1 cellular context compared by ENCODE assay signal in the genomic region with DNA sequence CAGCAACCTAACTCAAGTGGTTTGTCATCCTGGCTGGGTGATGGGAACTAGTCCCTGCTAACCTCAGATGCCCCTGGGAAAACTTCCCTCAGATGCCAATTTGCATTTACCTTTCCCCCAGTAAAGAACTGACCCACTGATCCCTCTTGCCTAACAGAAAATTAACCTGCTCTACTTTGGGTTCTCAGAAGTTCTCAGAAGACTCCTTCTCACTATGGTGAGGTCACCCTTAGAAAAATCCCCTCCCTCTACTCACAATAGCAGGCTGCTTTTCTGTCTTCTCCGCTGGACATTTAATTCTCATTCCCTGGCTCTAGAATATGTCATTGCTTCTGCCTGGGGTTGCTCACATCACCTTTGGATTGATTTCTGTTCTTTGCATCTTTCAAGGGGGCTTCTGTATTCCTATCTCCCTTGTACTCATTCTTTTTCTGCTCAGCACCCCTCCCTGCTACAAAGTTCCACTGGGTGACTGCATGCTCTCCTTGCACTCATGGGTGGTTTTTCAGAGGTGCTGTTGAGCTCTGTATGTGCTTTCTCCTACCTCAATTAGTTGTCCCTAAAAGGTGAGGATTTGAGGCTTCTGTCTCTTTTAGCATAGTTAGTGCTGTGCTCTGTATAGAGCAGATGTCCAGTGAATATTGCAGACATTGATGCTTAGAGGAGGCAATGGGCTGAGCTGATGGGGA.
TF ChIP-seq lines count a peak whose summit lies in the region.

No MANE protein-coding gene starts in this region.

TF ChIP-seq in GM12878, 131 proteins besides CTCF, POLR2A, EP300 and RAD21 (continued from another document and continues in another):
- TF ChIP-seq CEBPB (IDR thresholded peaks at IDR 0.05; ENCODE audit: borderline replicate concordance in 1 of 2, low read depth in 2 of 2, low read length in 2 of 2): no peak
- peak; percentile 62 for TF ChIP-seq ZBED1 (IDR thresholded peaks at IDR 0.05; ENCODE audit: borderline replicate concordance)
- TF ChIP-seq ASH2L (IDR thresholded peaks at IDR 0.05; ENCODE audit: borderline replicate concordance, low read depth): no peak
- TF ChIP-seq POLR2AphosphoS5 (IDR thresholded peaks at IDR 0.05; ENCODE audit: low read length): peak; percentile 52
- TF ChIP-seq GATAD2B (conservative IDR thresholded peaks at IDR 0.05; ENCODE audit: low read depth): peak; percentile 79
- TF ChIP-seq SIN3A (IDR thresholded peaks at IDR 0.05; ENCODE audit: low read depth, low read length): no peak
- TF ChIP-seq, protein P1, sequence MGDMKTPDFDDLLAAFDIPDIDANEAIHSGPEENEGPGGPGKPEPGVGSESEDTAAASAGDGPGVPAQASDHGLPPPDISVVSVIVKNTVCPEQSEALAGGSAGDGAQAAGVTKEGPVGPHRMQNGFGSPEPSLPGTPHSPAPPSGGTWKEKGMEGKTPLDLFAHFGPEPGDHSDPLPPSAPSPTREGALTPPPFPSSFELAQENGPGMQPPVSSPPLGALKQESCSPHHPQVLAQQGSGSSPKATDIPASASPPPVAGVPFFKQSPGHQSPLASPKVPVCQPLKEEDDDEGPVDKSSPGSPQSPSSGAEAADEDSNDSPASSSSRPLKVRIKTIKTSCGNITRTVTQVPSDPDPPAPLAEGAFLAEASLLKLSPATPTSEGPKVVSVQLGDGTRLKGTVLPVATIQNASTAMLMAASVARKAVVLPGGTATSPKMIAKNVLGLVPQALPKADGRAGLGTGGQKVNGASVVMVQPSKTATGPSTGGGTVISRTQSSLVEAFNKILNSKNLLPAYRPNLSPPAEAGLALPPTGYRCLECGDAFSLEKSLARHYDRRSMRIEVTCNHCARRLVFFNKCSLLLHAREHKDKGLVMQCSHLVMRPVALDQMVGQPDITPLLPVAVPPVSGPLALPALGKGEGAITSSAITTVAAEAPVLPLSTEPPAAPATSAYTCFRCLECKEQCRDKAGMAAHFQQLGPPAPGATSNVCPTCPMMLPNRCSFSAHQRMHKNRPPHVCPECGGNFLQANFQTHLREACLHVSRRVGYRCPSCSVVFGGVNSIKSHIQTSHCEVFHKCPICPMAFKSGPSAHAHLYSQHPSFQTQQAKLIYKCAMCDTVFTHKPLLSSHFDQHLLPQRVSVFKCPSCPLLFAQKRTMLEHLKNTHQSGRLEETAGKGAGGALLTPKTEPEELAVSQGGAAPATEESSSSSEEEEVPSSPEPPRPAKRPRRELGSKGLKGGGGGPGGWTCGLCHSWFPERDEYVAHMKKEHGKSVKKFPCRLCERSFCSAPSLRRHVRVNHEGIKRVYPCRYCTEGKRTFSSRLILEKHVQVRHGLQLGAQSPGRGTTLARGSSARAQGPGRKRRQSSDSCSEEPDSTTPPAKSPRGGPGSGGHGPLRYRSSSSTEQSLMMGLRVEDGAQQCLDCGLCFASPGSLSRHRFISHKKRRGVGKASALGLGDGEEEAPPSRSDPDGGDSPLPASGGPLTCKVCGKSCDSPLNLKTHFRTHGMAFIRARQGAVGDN (IDR thresholded peaks at IDR 0.05): peak; percentile 26
- TF ChIP-seq, protein P2, sequence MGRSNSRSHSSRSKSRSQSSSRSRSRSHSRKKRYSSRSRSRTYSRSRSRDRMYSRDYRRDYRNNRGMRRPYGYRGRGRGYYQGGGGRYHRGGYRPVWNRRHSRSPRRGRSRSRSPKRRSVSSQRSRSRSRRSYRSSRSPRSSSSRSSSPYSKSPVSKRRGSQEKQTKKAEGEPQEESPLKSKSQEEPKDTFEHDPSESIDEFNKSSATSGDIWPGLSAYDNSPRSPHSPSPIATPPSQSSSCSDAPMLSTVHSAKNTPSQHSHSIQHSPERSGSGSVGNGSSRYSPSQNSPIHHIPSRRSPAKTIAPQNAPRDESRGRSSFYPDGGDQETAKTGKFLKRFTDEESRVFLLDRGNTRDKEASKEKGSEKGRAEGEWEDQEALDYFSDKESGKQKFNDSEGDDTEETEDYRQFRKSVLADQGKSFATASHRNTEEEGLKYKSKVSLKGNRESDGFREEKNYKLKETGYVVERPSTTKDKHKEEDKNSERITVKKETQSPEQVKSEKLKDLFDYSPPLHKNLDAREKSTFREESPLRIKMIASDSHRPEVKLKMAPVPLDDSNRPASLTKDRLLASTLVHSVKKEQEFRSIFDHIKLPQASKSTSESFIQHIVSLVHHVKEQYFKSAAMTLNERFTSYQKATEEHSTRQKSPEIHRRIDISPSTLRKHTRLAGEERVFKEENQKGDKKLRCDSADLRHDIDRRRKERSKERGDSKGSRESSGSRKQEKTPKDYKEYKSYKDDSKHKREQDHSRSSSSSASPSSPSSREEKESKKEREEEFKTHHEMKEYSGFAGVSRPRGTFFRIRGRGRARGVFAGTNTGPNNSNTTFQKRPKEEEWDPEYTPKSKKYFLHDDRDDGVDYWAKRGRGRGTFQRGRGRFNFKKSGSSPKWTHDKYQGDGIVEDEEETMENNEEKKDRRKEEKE (IDR thresholded peaks at IDR 0.05): no peak
- TF ChIP-seq ZSCAN29 (IDR thresholded peaks at IDR 0.05): no peak
- TF ChIP-seq SPI1 (IDR thresholded peaks at IDR 0.05; ENCODE audit: borderline replicate concordance, insufficient read depth, low read depth, low read length): no peak
- TF ChIP-seq BCL11A (IDR thresholded peaks at IDR 0.05; ENCODE audit: low read depth, low read length): peak; percentile 42; the same call in 1 of the 2 replicates
- TF ChIP-seq NBN (IDR thresholded peaks at IDR 0.05): no peak
- TF ChIP-seq SRF (IDR thresholded peaks at IDR 0.05; ENCODE audit: low read depth in 2 of 2, low read length in 2 of 2): no peak
- TF ChIP-seq, protein P3, sequence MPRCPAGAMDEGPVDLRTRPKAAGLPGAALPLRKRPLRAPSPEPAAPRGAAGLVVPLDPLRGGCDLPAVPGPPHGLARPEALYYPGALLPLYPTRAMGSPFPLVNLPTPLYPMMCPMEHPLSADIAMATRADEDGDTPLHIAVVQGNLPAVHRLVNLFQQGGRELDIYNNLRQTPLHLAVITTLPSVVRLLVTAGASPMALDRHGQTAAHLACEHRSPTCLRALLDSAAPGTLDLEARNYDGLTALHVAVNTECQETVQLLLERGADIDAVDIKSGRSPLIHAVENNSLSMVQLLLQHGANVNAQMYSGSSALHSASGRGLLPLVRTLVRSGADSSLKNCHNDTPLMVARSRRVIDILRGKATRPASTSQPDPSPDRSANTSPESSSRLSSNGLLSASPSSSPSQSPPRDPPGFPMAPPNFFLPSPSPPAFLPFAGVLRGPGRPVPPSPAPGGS (IDR thresholded peaks at IDR 0.05; ENCODE audit: borderline replicate concordance, insufficient read depth, low read depth, low read length, poor library complexity, severe bottlenecking): peak; percentile 93
- no peak for TF ChIP-seq SUZ12 (IDR thresholded peaks at IDR 0.05; ENCODE audit: unreplicated experiment)
- TF ChIP-seq JUNB (IDR thresholded peaks at IDR 0.05): peak; percentile 60; the same call in 1 of the 2 replicates
- TF ChIP-seq RELA (IDR thresholded peaks at IDR 0.05; ENCODE audit: borderline replicate concordance, partially characterized antibody): peak; percentile 33
- 0 out of 2 replicates have a peak, but pooled peaks have one; percentile 40 for TF ChIP-seq TCF7 (IDR thresholded peaks at IDR 0.05; ENCODE audit: borderline replicate concordance)
- no peak for TF ChIP-seq MYC (IDR thresholded peaks at IDR 0.05; ENCODE audit: insufficient read depth, insufficient read length, insufficient replicate concordance, low read length, severe bottlenecking)
- TF ChIP-seq KLF5 (IDR thresholded peaks at IDR 0.05; ENCODE audit: partially characterized antibody): no peak
- no peak; the same call in 1 of the 2 replicates for TF ChIP-seq PML (IDR thresholded peaks at IDR 0.05; ENCODE audit: low read length)
- no peak for TF ChIP-seq DPF2 (IDR thresholded peaks at IDR 0.05)
- no peak for TF ChIP-seq CBX3 (IDR thresholded peaks at IDR 0.05; ENCODE audit: borderline replicate concordance, low read depth)
- 0 out of 2 replicates have a peak, but pooled peaks have one; percentile 16 for TF ChIP-seq CBFB (IDR thresholded peaks at IDR 0.05; ENCODE audit: low read depth)
- TF ChIP-seq NR2F1 (conservative IDR thresholded peaks at IDR 0.05): no peak; the same call in 1 of the 2 replicates
- no peak for TF ChIP-seq HDAC2 (IDR thresholded peaks at IDR 0.05)
- no peak for TF ChIP-seq FOS (IDR thresholded peaks at IDR 0.05; ENCODE audit: borderline replicate concordance, extremely low read depth, insufficient read length)
- TF ChIP-seq WRNIP1 (IDR thresholded peaks at IDR 0.05; ENCODE audit: borderline replicate concordance, low read depth, low read length): 0 out of 2 replicates have a peak, but pooled peaks have one; percentile 30
- TF ChIP-seq, protein P4, sequence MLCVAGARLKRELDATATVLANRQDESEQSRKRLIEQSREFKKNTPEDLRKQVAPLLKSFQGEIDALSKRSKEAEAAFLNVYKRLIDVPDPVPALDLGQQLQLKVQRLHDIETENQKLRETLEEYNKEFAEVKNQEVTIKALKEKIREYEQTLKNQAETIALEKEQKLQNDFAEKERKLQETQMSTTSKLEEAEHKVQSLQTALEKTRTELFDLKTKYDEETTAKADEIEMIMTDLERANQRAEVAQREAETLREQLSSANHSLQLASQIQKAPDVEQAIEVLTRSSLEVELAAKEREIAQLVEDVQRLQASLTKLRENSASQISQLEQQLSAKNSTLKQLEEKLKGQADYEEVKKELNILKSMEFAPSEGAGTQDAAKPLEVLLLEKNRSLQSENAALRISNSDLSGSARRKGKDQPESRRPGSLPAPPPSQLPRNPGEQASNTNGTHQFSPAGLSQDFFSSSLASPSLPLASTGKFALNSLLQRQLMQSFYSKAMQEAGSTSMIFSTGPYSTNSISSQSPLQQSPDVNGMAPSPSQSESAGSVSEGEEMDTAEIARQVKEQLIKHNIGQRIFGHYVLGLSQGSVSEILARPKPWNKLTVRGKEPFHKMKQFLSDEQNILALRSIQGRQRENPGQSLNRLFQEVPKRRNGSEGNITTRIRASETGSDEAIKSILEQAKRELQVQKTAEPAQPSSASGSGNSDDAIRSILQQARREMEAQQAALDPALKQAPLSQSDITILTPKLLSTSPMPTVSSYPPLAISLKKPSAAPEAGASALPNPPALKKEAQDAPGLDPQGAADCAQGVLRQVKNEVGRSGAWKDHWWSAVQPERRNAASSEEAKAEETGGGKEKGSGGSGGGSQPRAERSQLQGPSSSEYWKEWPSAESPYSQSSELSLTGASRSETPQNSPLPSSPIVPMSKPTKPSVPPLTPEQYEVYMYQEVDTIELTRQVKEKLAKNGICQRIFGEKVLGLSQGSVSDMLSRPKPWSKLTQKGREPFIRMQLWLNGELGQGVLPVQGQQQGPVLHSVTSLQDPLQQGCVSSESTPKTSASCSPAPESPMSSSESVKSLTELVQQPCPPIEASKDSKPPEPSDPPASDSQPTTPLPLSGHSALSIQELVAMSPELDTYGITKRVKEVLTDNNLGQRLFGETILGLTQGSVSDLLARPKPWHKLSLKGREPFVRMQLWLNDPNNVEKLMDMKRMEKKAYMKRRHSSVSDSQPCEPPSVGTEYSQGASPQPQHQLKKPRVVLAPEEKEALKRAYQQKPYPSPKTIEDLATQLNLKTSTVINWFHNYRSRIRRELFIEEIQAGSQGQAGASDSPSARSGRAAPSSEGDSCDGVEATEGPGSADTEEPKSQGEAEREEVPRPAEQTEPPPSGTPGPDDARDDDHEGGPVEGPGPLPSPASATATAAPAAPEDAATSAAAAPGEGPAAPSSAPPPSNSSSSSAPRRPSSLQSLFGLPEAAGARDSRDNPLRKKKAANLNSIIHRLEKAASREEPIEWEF (IDR thresholded peaks at IDR 0.05; ENCODE audit: insufficient replicate concordance, low read depth, low read length): no peak
- no peak for TF ChIP-seq HDAC6 (IDR thresholded peaks at IDR 0.05; ENCODE audit: unreplicated experiment)
- TF ChIP-seq RFX5 (IDR thresholded peaks at IDR 0.05; ENCODE audit: low read depth, low read length): no peak
- TF ChIP-seq, protein P5, sequence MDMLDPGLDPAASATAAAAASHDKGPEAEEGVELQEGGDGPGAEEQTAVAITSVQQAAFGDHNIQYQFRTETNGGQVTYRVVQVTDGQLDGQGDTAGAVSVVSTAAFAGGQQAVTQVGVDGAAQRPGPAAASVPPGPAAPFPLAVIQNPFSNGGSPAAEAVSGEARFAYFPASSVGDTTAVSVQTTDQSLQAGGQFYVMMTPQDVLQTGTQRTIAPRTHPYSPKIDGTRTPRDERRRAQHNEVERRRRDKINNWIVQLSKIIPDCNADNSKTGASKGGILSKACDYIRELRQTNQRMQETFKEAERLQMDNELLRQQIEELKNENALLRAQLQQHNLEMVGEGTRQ (IDR thresholded peaks at IDR 0.05; ENCODE audit: borderline replicate concordance, low read depth, low read length): no peak
- peak; percentile 48; the same call in 1 of the 2 replicates for TF ChIP-seq IKZF1 (conservative IDR thresholded peaks at IDR 0.05)
- no peak for TF ChIP-seq RAD51 (IDR thresholded peaks at IDR 0.05)
- no peak for TF ChIP-seq HDGF (IDR thresholded peaks at IDR 0.05)
- TF ChIP-seq, protein P6, sequence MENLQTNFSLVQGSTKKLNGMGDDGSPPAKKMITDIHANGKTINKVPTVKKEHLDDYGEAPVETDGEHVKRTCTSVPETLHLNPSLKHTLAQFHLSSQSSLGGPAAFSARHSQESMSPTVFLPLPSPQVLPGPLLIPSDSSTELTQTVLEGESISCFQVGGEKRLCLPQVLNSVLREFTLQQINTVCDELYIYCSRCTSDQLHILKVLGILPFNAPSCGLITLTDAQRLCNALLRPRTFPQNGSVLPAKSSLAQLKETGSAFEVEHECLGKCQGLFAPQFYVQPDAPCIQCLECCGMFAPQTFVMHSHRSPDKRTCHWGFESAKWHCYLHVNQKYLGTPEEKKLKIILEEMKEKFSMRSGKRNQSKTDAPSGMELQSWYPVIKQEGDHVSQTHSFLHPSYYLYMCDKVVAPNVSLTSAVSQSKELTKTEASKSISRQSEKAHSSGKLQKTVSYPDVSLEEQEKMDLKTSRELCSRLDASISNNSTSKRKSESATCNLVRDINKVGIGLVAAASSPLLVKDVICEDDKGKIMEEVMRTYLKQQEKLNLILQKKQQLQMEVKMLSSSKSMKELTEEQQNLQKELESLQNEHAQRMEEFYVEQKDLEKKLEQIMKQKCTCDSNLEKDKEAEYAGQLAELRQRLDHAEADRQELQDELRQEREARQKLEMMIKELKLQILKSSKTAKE (IDR thresholded peaks at IDR 0.05; ENCODE audit: low read depth, poor library complexity, severe bottlenecking): peak; percentile 26
- peak; percentile 14; the same call in 1 of the 2 replicates for TF ChIP-seq PAX5 (IDR thresholded peaks at IDR 0.05; ENCODE audit: borderline replicate concordance, low read depth, low read length)
- peak; percentile 21 for TF ChIP-seq SP1 (IDR thresholded peaks at IDR 0.05; ENCODE audit: low read depth, low read length)
- TF ChIP-seq, protein P7, sequence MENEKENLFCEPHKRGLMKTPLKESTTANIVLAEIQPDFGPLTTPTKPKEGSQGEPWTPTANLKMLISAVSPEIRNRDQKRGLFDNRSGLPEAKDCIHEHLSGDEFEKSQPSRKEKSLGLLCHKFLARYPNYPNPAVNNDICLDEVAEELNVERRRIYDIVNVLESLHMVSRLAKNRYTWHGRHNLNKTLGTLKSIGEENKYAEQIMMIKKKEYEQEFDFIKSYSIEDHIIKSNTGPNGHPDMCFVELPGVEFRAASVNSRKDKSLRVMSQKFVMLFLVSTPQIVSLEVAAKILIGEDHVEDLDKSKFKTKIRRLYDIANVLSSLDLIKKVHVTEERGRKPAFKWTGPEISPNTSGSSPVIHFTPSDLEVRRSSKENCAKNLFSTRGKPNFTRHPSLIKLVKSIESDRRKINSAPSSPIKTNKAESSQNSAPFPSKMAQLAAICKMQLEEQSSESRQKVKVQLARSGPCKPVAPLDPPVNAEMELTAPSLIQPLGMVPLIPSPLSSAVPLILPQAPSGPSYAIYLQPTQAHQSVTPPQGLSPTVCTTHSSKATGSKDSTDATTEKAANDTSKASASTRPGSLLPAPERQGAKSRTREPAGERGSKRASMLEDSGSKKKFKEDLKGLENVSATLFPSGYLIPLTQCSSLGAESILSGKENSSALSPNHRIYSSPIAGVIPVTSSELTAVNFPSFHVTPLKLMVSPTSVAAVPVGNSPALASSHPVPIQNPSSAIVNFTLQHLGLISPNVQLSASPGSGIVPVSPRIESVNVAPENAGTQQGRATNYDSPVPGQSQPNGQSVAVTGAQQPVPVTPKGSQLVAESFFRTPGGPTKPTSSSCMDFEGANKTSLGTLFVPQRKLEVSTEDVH (IDR thresholded peaks at IDR 0.05; ENCODE audit: low read depth, partially characterized antibody): no peak
- TF ChIP-seq EED (IDR thresholded peaks at IDR 0.05; ENCODE audit: low read depth): peak; percentile 74
